In genomic region chr2:102703748-102704147, GRCh38 we compare ENCODE assay signal across 1 cellular context.
A peak's percentile ranks its signal among the peaks of the same experiment; 100 is the strongest.
TF ChIP-seq lines count a peak whose summit lies in the region.

No MANE protein-coding gene starts in this region.

TF ChIP-seq in GM12878, 131 proteins besides CTCF, POLR2A, EP300 and RAD21:
- TF ChIP-seq CUX1 (IDR thresholded peaks at IDR 0.05; ENCODE audit: insufficient replicate concordance, low read depth, low read length), result no peak
- TF ChIP-seq SMC3 (IDR thresholded peaks at IDR 0.05; ENCODE audit: borderline replicate concordance, low read length), result peak; percentile 46; the same call in 1 of the 2 replicates
